In the genomic region with DNA sequence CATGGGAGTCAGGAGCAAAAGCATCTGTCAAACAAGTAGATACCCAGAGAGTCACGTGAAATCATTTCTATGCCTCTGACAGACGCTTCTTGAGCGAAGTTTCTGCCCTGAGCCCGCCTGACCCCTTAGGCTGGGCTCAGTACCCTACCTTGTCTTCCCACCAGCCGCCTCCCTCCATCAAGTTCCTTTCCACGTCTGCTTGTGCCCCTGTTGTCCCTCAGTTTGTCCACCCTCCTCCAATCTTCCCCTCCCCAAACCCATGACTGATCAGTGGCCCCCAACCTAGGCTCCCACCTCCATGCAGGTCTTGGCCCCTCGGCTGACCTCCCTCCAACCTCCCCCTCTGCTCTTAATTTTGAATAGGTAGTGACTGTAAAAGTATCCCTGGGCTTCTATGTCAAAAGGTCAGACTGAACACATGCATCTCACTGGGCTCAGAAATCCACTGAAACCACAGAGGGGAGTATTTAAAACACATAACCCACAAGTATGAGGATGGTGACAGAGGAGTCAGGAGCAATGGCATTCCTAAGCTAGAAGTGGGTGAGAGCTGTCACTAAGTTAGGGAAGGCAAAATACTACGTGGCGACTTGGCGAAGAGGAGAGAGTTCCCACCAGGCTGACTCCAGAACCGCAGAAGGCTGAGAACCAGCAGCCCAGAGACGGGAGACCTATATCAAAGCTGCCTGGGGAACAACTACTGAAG, we compare ENCODE assay signal across 1 cellular context.
TF ChIP-seq lines count a peak whose summit lies in the region.

No MANE protein-coding gene starts in this region.

TF ChIP-seq in HEK293, 187 proteins besides CTCF, POLR2A, EP300 and RAD21 (continued from another document):
- TF ChIP-seq, protein P1, sequence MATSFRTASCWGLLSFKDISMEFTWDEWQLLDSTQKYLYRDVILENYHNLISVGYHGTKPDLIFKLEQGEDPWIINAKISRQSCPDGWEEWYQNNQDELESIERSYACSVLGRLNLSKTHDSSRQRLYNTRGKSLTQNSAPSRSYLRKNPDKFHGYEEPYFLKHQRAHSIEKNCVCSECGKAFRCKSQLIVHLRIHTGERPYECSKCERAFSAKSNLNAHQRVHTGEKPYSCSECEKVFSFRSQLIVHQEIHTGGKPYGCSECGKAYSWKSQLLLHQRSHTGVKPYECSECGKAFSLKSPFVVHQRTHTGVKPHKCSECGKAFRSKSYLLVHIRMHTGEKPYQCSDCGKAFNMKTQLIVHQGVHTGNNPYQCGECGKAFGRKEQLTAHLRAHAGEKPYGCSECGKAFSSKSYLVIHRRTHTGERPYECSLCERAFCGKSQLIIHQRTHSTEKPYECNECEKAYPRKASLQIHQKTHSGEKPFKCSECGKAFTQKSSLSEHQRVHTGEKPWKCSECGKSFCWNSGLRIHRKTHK (tag by site-specific recombination; IDR thresholded peaks at IDR 0.05), result no peak
- TF ChIP-seq ZNF169 (tag by site-specific recombination; IDR thresholded peaks at IDR 0.05) (no peak), ZNF548 (tag by site-specific recombination; IDR thresholded peaks at IDR 0.05) (no peak), GLIS2 (tag by site-specific recombination; IDR thresholded peaks at IDR 0.05) (no peak), ZNF202 (tag by site-specific recombination; IDR thresholded peaks at IDR 0.05; ENCODE audit: borderline replicate concordance) (no peak), ZBTB8A (tag by site-specific recombination; IDR thresholded peaks at IDR 0.05) (no peak)
